In the genomic region with DNA sequence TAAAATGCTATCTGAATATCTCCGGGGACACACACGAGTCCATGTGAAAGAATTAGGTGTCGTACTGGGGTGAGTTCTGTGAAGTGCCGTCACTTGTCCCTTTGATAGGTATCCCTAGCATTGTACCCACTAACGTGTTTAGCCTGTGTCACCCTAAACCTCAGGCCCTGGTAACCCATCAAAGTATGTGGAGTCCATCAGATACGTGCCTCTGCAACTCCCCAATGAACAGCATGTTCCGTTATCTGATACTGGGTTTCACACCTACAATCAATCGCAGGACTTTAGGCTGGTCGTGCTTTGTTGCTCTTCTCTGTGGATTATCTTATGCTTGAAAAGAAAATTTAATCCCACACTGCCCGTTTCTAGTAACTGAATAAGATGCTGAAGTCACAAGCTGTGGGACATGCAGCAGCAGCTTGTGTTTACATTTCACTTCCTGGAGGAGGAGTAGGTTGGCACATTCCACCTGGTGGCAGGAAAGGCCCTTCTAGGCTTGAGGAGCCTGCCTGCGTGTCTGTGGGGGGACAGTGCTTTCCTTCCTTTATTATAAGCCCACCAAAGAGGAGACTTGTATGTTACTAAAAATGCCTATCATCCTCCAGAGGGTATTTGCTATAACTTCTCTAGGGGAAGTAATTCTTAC, we compare ENCODE assay signal across 8 cellular contexts.
DNase-seq lines count a peak whose midpoint lies in the region; ATAC-seq and TF ChIP-seq lines count a peak whose summit lies in the region.

No MANE protein-coding gene starts in this region.

- DNase-seq in COLO829 (ENCODE audit: low spot score) (peak; percentile 27), LNCaP clone FGC (ENCODE audit: low read depth) (no peak), neural crest cell (ENCODE audit: low read depth, low spot score) (no peak), NK-92 (lab: John Stamatoyannopoulos, UW; ENCODE audit: unreplicated experiment) (no peak), NCI-H774 (lab: John Stamatoyannopoulos, UW) (no peak)
- no peak for DNase-seq in activated CD4-positive, alpha-beta T cell treated with anti-CD3 and anti-CD28 coated beads, Interleukin-2, amount 50 U/mL, for 4 hours

- H3K9me3 Mint-ChIP-seq in dendritic cell treated with granulocyte-macrophage colony-stimulating factor and Interleukin-4, amounts not matched to agents 40 ng/mL and 50 ng/mL, for 4 days = no peaks in the 10 kb centered on the region
- peaks cover 8% of the 10 kb centered on the region for H3K9me3 Mint-ChIP-seq in neural crest cell

- H3K27ac Mint-ChIP-seq in dendritic cell treated with granulocyte-macrophage colony-stimulating factor and Interleukin-4, amounts not matched to agents 40 ng/mL and 50 ng/mL, for 4 days = peak overlapping the region; percentile 45
- H3K27ac Mint-ChIP-seq in neural crest cell (ENCODE audit: unreplicated experiment) = no peak overlapping the region

- peak; percentile 51 for TF ChIP-seq CTCF in LNCaP clone FGC (IDR thresholded peaks at IDR 0.05; ENCODE audit: control insufficient read depth, extremely low read depth, insufficient read depth)
- peak; percentile 29 for TF ChIP-seq CTCF in neural crest cell (conservative IDR thresholded peaks at IDR 0.05)

- H3K4me3 Mint-ChIP-seq in dendritic cell treated with granulocyte-macrophage colony-stimulating factor and Interleukin-4, amounts not matched to agents 40 ng/mL and 50 ng/mL, for 4 days = no peak overlapping the region
- no peak overlapping the region for H3K4me3 Mint-ChIP-seq in neural crest cell

- H3K36me3 Mint-ChIP-seq in dendritic cell treated with granulocyte-macrophage colony-stimulating factor and Interleukin-4, amounts not matched to agents 40 ng/mL and 50 ng/mL, for 4 days (ENCODE audit: low read depth) = peaks cover 81% of the 10 kb centered on the region
- H3K36me3 Mint-ChIP-seq in neural crest cell (ENCODE audit: low read depth) = peaks cover 34% of the 10 kb centered on the region

- intact Hi-C loops in dendritic cell treated with granulocyte-macrophage colony-stimulating factor and Interleukin-4, amounts not matched to agents 40 ng/mL and 50 ng/mL, for 4 days (cut with micrococcal nuclease) = loop anchor here (10.0 kb wide), 1 partner anchor 279 kb away; no protein-coding TSS in a partner anchor

- H3K4me3 ChIP-seq in LNCaP clone FGC (ENCODE audit: low read depth, low read length) = no peak overlapping the region

- H3K4me1 Mint-ChIP-seq in dendritic cell treated with granulocyte-macrophage colony-stimulating factor and Interleukin-4, amounts not matched to agents 40 ng/mL and 50 ng/mL, for 4 days (ENCODE audit: low read depth) = peaks cover 31% of the 10 kb centered on the region
- H3K4me1 Mint-ChIP-seq in neural crest cell = peaks cover 9% of the 10 kb centered on the region

- no peaks in the 10 kb centered on the region for H3K27me3 Mint-ChIP-seq in dendritic cell treated with granulocyte-macrophage colony-stimulating factor and Interleukin-4, amounts not matched to agents 40 ng/mL and 50 ng/mL, for 4 days
- H3K27me3 Mint-ChIP-seq in neural crest cell (ENCODE audit: low read depth) = no peaks in the 10 kb centered on the region

- ATAC-seq in activated CD4-positive, CD25-positive, alpha-beta regulatory T cell treated with anti-CD3 and anti-CD28 coated beads, Interleukin-2, amount 50 U/mL, for 24 hours = no peak
